In the genomic region with DNA sequence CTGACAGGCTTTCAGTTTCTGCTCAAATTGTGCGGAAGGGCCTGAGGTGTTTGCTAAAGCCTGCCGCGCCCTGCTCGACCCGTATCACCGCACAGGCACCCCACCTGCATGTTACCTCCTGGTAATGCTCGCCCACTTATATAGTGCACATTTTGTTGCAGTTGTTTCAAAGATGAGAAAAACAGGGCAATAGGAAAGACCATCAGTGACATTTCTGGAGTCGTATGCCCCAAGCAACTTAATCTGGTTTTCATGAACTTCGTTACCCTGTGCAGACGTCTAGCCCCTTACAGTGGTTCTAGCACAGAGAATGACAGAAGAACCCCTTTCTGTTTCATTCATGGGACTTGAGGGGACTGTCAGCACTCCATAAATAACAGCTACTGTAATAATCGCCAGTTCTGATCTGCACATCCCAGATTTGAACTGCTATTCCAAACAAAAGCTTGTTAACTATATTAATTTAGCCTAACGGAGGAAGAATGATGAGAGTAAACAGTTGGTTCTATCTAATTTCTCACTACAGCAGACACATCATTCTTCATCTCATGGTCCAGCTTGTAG, we compare ENCODE assay signal across 8 cellular contexts. TPM values are rescaled to one million over a fixed set of nuclear protein-coding genes. Genes with fewer than 3 reads are reported as not detected.
DNase-seq lines count a peak whose midpoint lies in the region; ATAC-seq and TF ChIP-seq lines count a peak whose summit lies in the region.

No MANE protein-coding gene starts in this region.

- ATAC-seq in GM21717 (IDR thresholded peaks at IDR 0.05; ENCODE audit: unreplicated experiment): peak; percentile 32

- no peaks in the 10 kb centered on the region for H4K20me1 ChIP-seq in KMS-11 (ENCODE audit: insufficient read depth)

- H3K36me3 ChIP-seq in KMS-11 (ENCODE audit: insufficient read depth) (no peaks in the 10 kb centered on the region; the same call in 1 of the 2 replicates), duodenal mucosa (ENCODE audit: control insufficient read depth in 1 of 2, insufficient read depth in 2 of 2, low read length in 2 of 2) (peaks cover 13 to 18% of the 10 kb centered on the region in 2 donors)

- no peaks in the 10 kb centered on the region for H3K27me3 Mint-ChIP-seq in neural crest cell (ENCODE audit: low read depth)

- peak overlapping the region; percentile 100 for H3K27ac ChIP-seq in KMS-11
- peak overlapping the region; percentile 90 for H3K27ac ChIP-seq in duodenal mucosa (ENCODE audit: low read depth, low read length)

- H3K9me3 ChIP-seq in duodenal mucosa (ENCODE audit: control insufficient read depth in 1 of 2, low read length in 2 of 2): no peaks in the 10 kb centered on the region

- H3K9ac ChIP-seq in KMS-11 (peak overlapping the region; percentile 99), duodenal mucosa (ENCODE audit: low read depth in 1 of 2, low read length in 2 of 2) (peak overlapping the region; percentile 92 to 96)

- POLR2A ChIA-PET in HEK293T (lab: Yijun Ruan, JAX): interaction anchor here (1.0 to 1.2 kb wide), 3 partner anchors 14 to 49 kb away, joined by 3 read pairs; no protein-coding TSS in a partner anchor

- H3K27me3 ChIP-seq in KMS-11 (ENCODE audit: insufficient read depth, low read depth): no peaks in the 10 kb centered on the region
- H3K27me3 ChIP-seq in duodenal mucosa (ENCODE audit: control insufficient read depth in 1 of 2, insufficient read depth in 2 of 2, low read length in 2 of 2): no peaks in the 10 kb centered on the region

- H3K4me3 Mint-ChIP-seq in neural crest cell: peak overlapping the region; percentile 88

- peaks cover 1% of the 10 kb centered on the region for H3K36me3 Mint-ChIP-seq in neural crest cell (ENCODE audit: low read depth)

- H3K9me3 Mint-ChIP-seq in neural crest cell: no peaks in the 10 kb centered on the region

- peaks cover 43% of the 10 kb centered on the region for H3K4me1 Mint-ChIP-seq in neural crest cell

- H3K79me2 ChIP-seq in KMS-11 (ENCODE audit: insufficient read depth, low read depth): peaks cover 14% of the 10 kb centered on the region

- CTCF ChIA-PET in HEK293T (lab: Yijun Ruan, JAX): interaction anchor here (0.6 to 1.8 kb wide), 6 partner anchors 18 to 604 kb away, joined by 3 to 6 read pairs (median 4); no protein-coding TSS in a partner anchor

- H3K27ac Mint-ChIP-seq in neural crest cell (ENCODE audit: unreplicated experiment): peak overlapping the region; percentile 95

- H3K4me3 ChIP-seq in GM12875 (ENCODE audit: low read depth, low read length): peak overlapping the region; percentile 85
- no peak overlapping the region for H3K4me3 ChIP-seq in KMS-11 (IDR thresholded peaks at IDR 0.05; ENCODE audit: insufficient read depth, low read depth, low read length)
- peak overlapping the region; percentile 85 to 89 for H3K4me3 ChIP-seq in duodenal mucosa (ENCODE audit: low read depth in 1 of 2, low read length in 2 of 2)

- TF ChIP-seq CTCF in GM12875 (IDR thresholded peaks at IDR 0.05; ENCODE audit: borderline replicate concordance, insufficient read depth, low read depth, low read length) (no peak), KMS-11 (conservative IDR thresholded peaks at IDR 0.05; ENCODE audit: low read depth, low read length) (peak; percentile 4; the same call in 1 of the 2 replicates), neural crest cell (conservative IDR thresholded peaks at IDR 0.05) (peak; percentile 7)

- H3K4me2 ChIP-seq in KMS-11: peak overlapping the region; percentile 99

- DNase-seq in neural crest cell (ENCODE audit: low read depth, low spot score) (no peak), occipital lobe (lab: John Stamatoyannopoulos, UW) (no peak), HEK293T (ENCODE audit: extremely low spot score) (no peak)
- DNase-seq in activated CD4-positive, alpha-beta T cell treated with anti-CD3 and anti-CD28 coated beads for 1 hour: no peak

- peak overlapping the region; percentile 76 for H2AFZ ChIP-seq in KMS-11 (ENCODE audit: low read depth)

- H3K4me1 ChIP-seq in KMS-11 (ENCODE audit: low read depth, poor library complexity, severe bottlenecking) (peaks cover 41% of the 10 kb centered on the region), duodenal mucosa (ENCODE audit: control insufficient read depth in 1 of 2, insufficient read depth in 2 of 2, low read length in 2 of 2) (peaks cover 33 to 36% of the 10 kb centered on the region in 2 donors)

TF ChIP-seq in HEK293T, 16 proteins besides CTCF, POLR2A, EP300 and RAD21:
- TF ChIP-seq SUZ12 (IDR thresholded peaks at IDR 0.05) (no peak), ELF4 (IDR thresholded peaks at IDR 0.05) (no peak), ARNT (IDR thresholded peaks at IDR 0.05) (no peak), SP1 (IDR thresholded peaks at IDR 0.05) (no peak), LEF1 (IDR thresholded peaks at IDR 0.05; ENCODE audit: borderline replicate concordance) (no peak), FOXM1 (IDR thresholded peaks at IDR 0.05; ENCODE audit: borderline replicate concordance) (no peak), L3MBTL2 (conservative IDR thresholded peaks at IDR 0.05) (no peak), BHLHE40 (IDR thresholded peaks at IDR 0.05; ENCODE audit: borderline replicate concordance) (no peak), NFRKB (IDR thresholded peaks at IDR 0.05) (no peak), CTBP1 (IDR thresholded peaks at IDR 0.05; ENCODE audit: borderline replicate concordance) (no peak), TARDBP (IDR thresholded peaks at IDR 0.05) (no peak), FOXK2 (IDR thresholded peaks at IDR 0.05) (no peak)
- TF ChIP-seq, protein P1, sequence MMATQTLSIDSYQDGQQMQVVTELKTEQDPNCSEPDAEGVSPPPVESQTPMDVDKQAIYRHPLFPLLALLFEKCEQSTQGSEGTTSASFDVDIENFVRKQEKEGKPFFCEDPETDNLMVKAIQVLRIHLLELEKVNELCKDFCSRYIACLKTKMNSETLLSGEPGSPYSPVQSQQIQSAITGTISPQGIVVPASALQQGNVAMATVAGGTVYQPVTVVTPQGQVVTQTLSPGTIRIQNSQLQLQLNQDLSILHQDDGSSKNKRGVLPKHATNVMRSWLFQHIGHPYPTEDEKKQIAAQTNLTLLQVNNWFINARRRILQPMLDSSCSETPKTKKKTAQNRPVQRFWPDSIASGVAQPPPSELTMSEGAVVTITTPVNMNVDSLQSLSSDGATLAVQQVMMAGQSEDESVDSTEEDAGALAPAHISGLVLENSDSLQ (IDR thresholded peaks at IDR 0.05): no peak

RNA-seq across cellular contexts. Expression of a gene that starts 0.9 kb away (rescaled TPM):
- total RNA-seq in neural crest cell (120 and 122 TPM in 2 replicates), occipital lobe (18.1 TPM)
